Comparison of ENCODE assay signal across 8 cellular contexts in the genomic region with DNA sequence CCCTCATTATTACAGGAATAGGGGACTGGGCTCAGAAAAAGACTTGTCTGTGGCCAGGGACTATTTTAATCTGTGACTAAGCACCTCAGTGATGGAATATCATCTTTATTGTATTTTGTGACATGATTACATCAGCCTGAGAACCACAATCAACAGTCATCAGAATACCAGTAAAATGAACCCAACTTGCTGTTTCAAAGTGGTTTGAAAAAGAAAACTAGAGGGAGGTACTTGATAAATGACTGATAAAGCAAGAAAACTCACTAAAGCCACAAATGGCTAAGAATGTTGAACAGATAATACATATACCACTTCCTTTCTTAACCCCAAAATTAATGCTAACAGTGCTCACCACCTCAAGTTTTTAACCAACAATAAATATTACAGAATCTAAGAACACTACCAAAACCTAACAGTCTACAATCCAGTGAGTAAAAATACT.
DNase-seq lines count a peak whose midpoint lies in the region; ATAC-seq lines count a peak whose summit lies in the region.

No MANE protein-coding gene starts in this region.

- peak; percentile 30 for DNase-seq in activated naive CD4-positive, alpha-beta T cell treated with anti-CD3 and anti-CD28 coated beads for 36 hours
- DNase-seq in activated naive CD4-positive, alpha-beta T cell treated with Interleukin-2 at 50 U/mL for 16 hours = no peak
- no peak for DNase-seq in activated CD8-positive, alpha-beta T cell treated with anti-CD3 and anti-CD28 coated beads, Interleukin-2, amount 10 ng/mL, durations not matched to agents 7 days and 5 days
- DNase-seq in skeletal muscle cell (ENCODE audit: low read depth) = peak; percentile 72
- no peak for DNase-seq in DMS53 (lab: John Stamatoyannopoulos, UW)
- DNase-seq in cardiac septum (ENCODE audit: low spot score) = no peak
- DNase-seq in DMS 273 (lab: John Stamatoyannopoulos, UW; ENCODE audit: unreplicated experiment) = no peak

- peaks cover 12% of the 10 kb centered on the region for H3K36me3 Mint-ChIP-seq in activated naive CD4-positive, alpha-beta T cell treated with anti-CD3 and anti-CD28 coated beads for 36 hours (ENCODE audit: low read depth)
- H3K36me3 Mint-ChIP-seq in activated CD8-positive, alpha-beta T cell treated with anti-CD3 and anti-CD28 coated beads, Interleukin-2, amount 10 ng/mL, durations not matched to agents 7 days and 5 days (ENCODE audit: low read depth) = peaks cover 39% of the 10 kb centered on the region

- H3K9me3 Mint-ChIP-seq in activated naive CD4-positive, alpha-beta T cell treated with anti-CD3 and anti-CD28 coated beads for 36 hours = no peaks in the 10 kb centered on the region
- H3K9me3 Mint-ChIP-seq in activated CD8-positive, alpha-beta T cell treated with anti-CD3 and anti-CD28 coated beads, Interleukin-2, amount 10 ng/mL, durations not matched to agents 7 days and 5 days (ENCODE audit: insufficient read depth) = no peaks in the 10 kb centered on the region

- intact Hi-C loops in activated naive CD4-positive, alpha-beta T cell treated with anti-CD3 and anti-CD28 coated beads for 36 hours (cut with micrococcal nuclease) = loop anchor here (1.0 kb wide), 2 partner anchors 64 to 172 kb away; a partner anchor contains a TSS
- intact Hi-C loops in cardiac septum (cut with DNase I) = no loop called here

- POLR2A ChIA-PET in activated CD8-positive, alpha-beta T cell treated with anti-CD3 and anti-CD28 coated beads, Interleukin-2, amount 10 ng/mL, durations not matched to agents 7 days and 5 days (lab: Charles Lee) = no interaction called here

- CTCF ChIA-PET in activated naive CD4-positive, alpha-beta T cell treated with anti-CD3 and anti-CD28 coated beads for 36 hours (lab: Charles Lee) = no interaction called here
- CTCF ChIA-PET in activated CD8-positive, alpha-beta T cell treated with anti-CD3 and anti-CD28 coated beads, Interleukin-2, amount 10 ng/mL, durations not matched to agents 7 days and 5 days (lab: Charles Lee) = no interaction called here

- peak overlapping the region; percentile 52 for H3K27ac Mint-ChIP-seq in activated naive CD4-positive, alpha-beta T cell treated with anti-CD3 and anti-CD28 coated beads for 36 hours
- H3K27ac Mint-ChIP-seq in activated CD8-positive, alpha-beta T cell treated with anti-CD3 and anti-CD28 coated beads, Interleukin-2, amount 10 ng/mL, durations not matched to agents 7 days and 5 days = peak overlapping the region; percentile 74

- H3K27me3 Mint-ChIP-seq in activated naive CD4-positive, alpha-beta T cell treated with anti-CD3 and anti-CD28 coated beads for 36 hours (ENCODE audit: low read depth) = no peaks in the 10 kb centered on the region
- no peaks in the 10 kb centered on the region for H3K27me3 Mint-ChIP-seq in activated CD8-positive, alpha-beta T cell treated with anti-CD3 and anti-CD28 coated beads, Interleukin-2, amount 10 ng/mL, durations not matched to agents 7 days and 5 days (ENCODE audit: low read depth)

- ATAC-seq in HG03196 (IDR thresholded peaks at IDR 0.05; ENCODE audit: unreplicated experiment) = peak; percentile 80
- ATAC-seq in activated CD8-positive, alpha-beta T cell treated with anti-CD3 and anti-CD28 coated beads, Interleukin-2, amount 10 ng/mL, durations not matched to agents 7 days and 5 days = peak; percentile 80

- no peak overlapping the region for H3K4me3 ChIP-seq in skeletal muscle cell (ENCODE audit: low read depth, low read length)

- no peak overlapping the region for H3K4me3 Mint-ChIP-seq in activated naive CD4-positive, alpha-beta T cell treated with anti-CD3 and anti-CD28 coated beads for 36 hours
- peak overlapping the region; percentile 20 for H3K4me3 Mint-ChIP-seq in activated CD8-positive, alpha-beta T cell treated with anti-CD3 and anti-CD28 coated beads, Interleukin-2, amount 10 ng/mL, durations not matched to agents 7 days and 5 days

- peaks cover 27% of the 10 kb centered on the region for H3K4me1 Mint-ChIP-seq in activated naive CD4-positive, alpha-beta T cell treated with anti-CD3 and anti-CD28 coated beads for 36 hours (ENCODE audit: low read depth)
- peaks cover 50% of the 10 kb centered on the region for H3K4me1 Mint-ChIP-seq in activated CD8-positive, alpha-beta T cell treated with anti-CD3 and anti-CD28 coated beads, Interleukin-2, amount 10 ng/mL, durations not matched to agents 7 days and 5 days (ENCODE audit: low read depth)

Comparison
In these comparisons a context has a peak if more than half of its experiments do, and no peak if none do; other contexts are left out.
1. DNase-seq: peak in activated naive CD4-positive, alpha-beta T cell treated with anti-CD3 and anti-CD28 coated beads for 36 hours (single experiment) and skeletal muscle cell (single experiment); none in activated naive CD4-positive, alpha-beta T cell treated with Interleukin-2 at 50 U/mL for 16 hours (single experiment), activated CD8-positive, alpha-beta T cell treated with anti-CD3 and anti-CD28 coated beads, Interleukin-2, amount 10 ng/mL, durations not matched to agents 7 days and 5 days (single experiment), DMS53 (single experiment), cardiac septum (single experiment) and DMS 273 (single experiment).